13 cellular contexts compared by ENCODE assay signal in the genomic region with DNA sequence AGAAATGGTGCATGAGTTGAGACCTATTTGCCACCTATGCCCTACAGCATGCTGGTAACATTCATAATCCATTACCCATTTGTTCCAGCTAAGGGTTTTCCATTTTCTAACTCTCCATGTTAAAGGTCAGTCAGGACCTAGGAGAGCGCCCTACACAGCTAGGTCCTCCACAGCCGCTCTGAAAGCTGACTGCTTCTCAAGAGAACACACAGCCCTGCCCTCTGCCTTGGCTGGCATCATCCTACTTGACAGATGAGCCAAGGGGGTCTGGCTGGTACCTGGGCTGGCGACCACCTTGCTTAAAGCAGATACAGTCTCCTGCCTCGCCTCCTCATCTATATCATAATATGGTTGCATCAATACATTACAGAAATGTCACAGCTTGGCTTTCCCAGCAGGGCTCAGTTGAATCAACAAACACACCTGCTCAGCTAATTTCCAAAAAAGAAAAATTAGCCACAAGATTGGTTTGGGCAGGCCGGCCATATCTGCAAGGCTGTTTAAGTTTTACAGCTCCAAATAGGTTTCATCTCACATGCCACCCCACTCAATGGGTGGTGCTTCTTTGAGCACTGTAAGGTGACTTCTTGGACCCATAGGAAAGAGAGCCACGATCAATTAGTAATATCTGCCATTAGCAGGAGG. TPM values are rescaled to one million over a fixed set of nuclear protein-coding genes. Genes with fewer than 3 reads are reported as not detected.
DNase-seq lines count a peak whose midpoint lies in the region; ATAC-seq and TF ChIP-seq lines count a peak whose summit lies in the region.
"Had no signal": no experiment of that assay in that cellular context is flagged by ENCODE, and none has a peak within 500 bp of the region (broad histone marks: within the 10 kb centered on the region; RNA-seq: fewer than 3 reads in every experiment).

No MANE protein-coding gene starts in this region.

- H3K36me3 ChIP-seq in right atrium auricular region, result no peaks in the 10 kb centered on the region
- H3K36me3 ChIP-seq: colonic mucosa, WERI-Rb-1 had no signal

- H3K27ac Mint-ChIP-seq in type B pancreatic cell, result no peak overlapping the region
- H3K27ac Mint-ChIP-seq in activated T-helper 2 cell treated with anti-CD3 and anti-CD28 coated beads, Interferon-gamma antibody, Interleukin-2, Interleukin-4, amounts not matched to agents 10 μg/mL and 5 μg/mL and 100 μg/mL, durations not matched to agents 14 hours and 24 hours and 36 hours, result no peak overlapping the region
- H3K27ac Mint-ChIP-seq: B cell had no signal

- H3K27ac ChIP-seq in right atrium auricular region, result no peak overlapping the region
- H3K27ac ChIP-seq: colonic mucosa, WERI-Rb-1 had no signal

- TF ChIP-seq CTCF in right atrium auricular region (IDR thresholded peaks at IDR 0.05) (no peak), type B pancreatic cell (conservative IDR thresholded peaks at IDR 0.05) (no peak)

- H3K27me3 Mint-ChIP-seq in type B pancreatic cell, result peaks cover 39% of the 10 kb centered on the region
- H3K27me3 Mint-ChIP-seq in activated T-helper 2 cell treated with anti-CD3 and anti-CD28 coated beads, Interferon-gamma antibody, Interleukin-2, Interleukin-4, amounts not matched to agents 10 μg/mL and 5 μg/mL and 100 μg/mL, durations not matched to agents 14 hours and 24 hours and 36 hours (ENCODE audit: low read depth), result peaks cover 16% of the 10 kb centered on the region

- ATAC-seq in left cardiac atrium (peak; percentile 32 to 55), Right ventricle myocardium superior (ENCODE audit: poor library complexity) (no peak), SK-N-SH treated with all-trans-retinoic acid at 6 μM for 48 hours (peak; percentile 74; the same call in 2 of the 3 replicates), HG03469 (IDR thresholded peaks at IDR 0.05; ENCODE audit: unreplicated experiment) (no peak)

- no peaks in the 10 kb centered on the region for H3K36me3 Mint-ChIP-seq in type B pancreatic cell
- no peaks in the 10 kb centered on the region for H3K36me3 Mint-ChIP-seq in activated T-helper 2 cell treated with anti-CD3 and anti-CD28 coated beads, Interferon-gamma antibody, Interleukin-2, Interleukin-4, amounts not matched to agents 10 μg/mL and 5 μg/mL and 100 μg/mL, durations not matched to agents 14 hours and 24 hours and 36 hours (ENCODE audit: low read depth)

- DNase-seq in left cardiac atrium, result no peak
- DNase-seq in Right ventricle myocardium superior, result no peak
- peak; percentile 48 for DNase-seq in right atrium auricular region (ENCODE audit: low spot score)
- peak; percentile 60 for DNase-seq in type B pancreatic cell (ENCODE audit: extremely low spot score, unreplicated experiment)
- DNase-seq in NCI-H2196 (lab: John Stamatoyannopoulos, UW; ENCODE audit: unreplicated experiment), result no peak
- DNase-seq in activated T-helper 2 cell treated with anti-CD3 and anti-CD28 coated beads, Interferon-gamma antibody, Interleukin-2, Interleukin-4, amounts not matched to agents 10 μg/mL and 5 μg/mL and 100 μg/mL, durations not matched to agents 14 hours and 24 hours and 36 hours (ENCODE audit: low spot score), result no peak
- DNase-seq: colonic mucosa, NCI-H187, WERI-Rb-1 had no signal

- H3K9me3 Mint-ChIP-seq in type B pancreatic cell, result no peaks in the 10 kb centered on the region
- H3K9me3 Mint-ChIP-seq in activated T-helper 2 cell treated with anti-CD3 and anti-CD28 coated beads, Interferon-gamma antibody, Interleukin-2, Interleukin-4, amounts not matched to agents 10 μg/mL and 5 μg/mL and 100 μg/mL, durations not matched to agents 14 hours and 24 hours and 36 hours, result no peaks in the 10 kb centered on the region

- no peak overlapping the region for H3K4me3 Mint-ChIP-seq in type B pancreatic cell
- H3K4me3 Mint-ChIP-seq in activated T-helper 2 cell treated with anti-CD3 and anti-CD28 coated beads, Interferon-gamma antibody, Interleukin-2, Interleukin-4, amounts not matched to agents 10 μg/mL and 5 μg/mL and 100 μg/mL, durations not matched to agents 14 hours and 24 hours and 36 hours (ENCODE audit: low read depth), result no peak overlapping the region
- H3K4me3 Mint-ChIP-seq: B cell had no signal

- intact Hi-C loops in left cardiac atrium (cut with DNase I), result no loop called here
- intact Hi-C loops in Right ventricle myocardium superior (cut with DNase I), result no loop called here
- intact Hi-C loops in activated T-helper 2 cell treated with anti-CD3 and anti-CD28 coated beads, Interferon-gamma antibody, Interleukin-2, Interleukin-4, amounts not matched to agents 10 μg/mL and 5 μg/mL and 100 μg/mL, durations not matched to agents 14 hours and 24 hours and 36 hours (cut with micrococcal nuclease), result no loop called here

- H3K9me3 ChIP-seq in right atrium auricular region, result no peaks in the 10 kb centered on the region
- H3K9me3 ChIP-seq: colonic mucosa had no signal

- no peaks in the 10 kb centered on the region for H3K4me1 ChIP-seq in right atrium auricular region
- H3K4me1 ChIP-seq: colonic mucosa had no signal

- H3K27me3 ChIP-seq in right atrium auricular region, result no peaks in the 10 kb centered on the region
- H3K27me3 ChIP-seq: colonic mucosa had no signal

- H3K4me1 Mint-ChIP-seq in type B pancreatic cell (ENCODE audit: unreplicated experiment), result no peaks in the 10 kb centered on the region
- no peaks in the 10 kb centered on the region for H3K4me1 Mint-ChIP-seq in activated T-helper 2 cell treated with anti-CD3 and anti-CD28 coated beads, Interferon-gamma antibody, Interleukin-2, Interleukin-4, amounts not matched to agents 10 μg/mL and 5 μg/mL and 100 μg/mL, durations not matched to agents 14 hours and 24 hours and 36 hours (ENCODE audit: low read depth)
- H3K4me1 Mint-ChIP-seq: B cell had no signal

- H3K4me3 ChIP-seq in right atrium auricular region, result no peak overlapping the region
- H3K4me3 ChIP-seq: colonic mucosa, smooth muscle cell had no signal

TF ChIP-seq in SK-N-SH treated with all-trans-retinoic acid at 6 μM for 48 hours, 23 proteins besides CTCF, POLR2A, EP300 and RAD21:
- TF ChIP-seq BACH2 (CRISPR knock-in tag; IDR thresholded peaks at IDR 0.05; ENCODE audit: borderline replicate concordance) (no peak), TCF4 (CRISPR knock-in tag; IDR thresholded peaks at IDR 0.05; ENCODE audit: borderline replicate concordance) (no peak)
- TF ChIP-seq, protein P1, sequence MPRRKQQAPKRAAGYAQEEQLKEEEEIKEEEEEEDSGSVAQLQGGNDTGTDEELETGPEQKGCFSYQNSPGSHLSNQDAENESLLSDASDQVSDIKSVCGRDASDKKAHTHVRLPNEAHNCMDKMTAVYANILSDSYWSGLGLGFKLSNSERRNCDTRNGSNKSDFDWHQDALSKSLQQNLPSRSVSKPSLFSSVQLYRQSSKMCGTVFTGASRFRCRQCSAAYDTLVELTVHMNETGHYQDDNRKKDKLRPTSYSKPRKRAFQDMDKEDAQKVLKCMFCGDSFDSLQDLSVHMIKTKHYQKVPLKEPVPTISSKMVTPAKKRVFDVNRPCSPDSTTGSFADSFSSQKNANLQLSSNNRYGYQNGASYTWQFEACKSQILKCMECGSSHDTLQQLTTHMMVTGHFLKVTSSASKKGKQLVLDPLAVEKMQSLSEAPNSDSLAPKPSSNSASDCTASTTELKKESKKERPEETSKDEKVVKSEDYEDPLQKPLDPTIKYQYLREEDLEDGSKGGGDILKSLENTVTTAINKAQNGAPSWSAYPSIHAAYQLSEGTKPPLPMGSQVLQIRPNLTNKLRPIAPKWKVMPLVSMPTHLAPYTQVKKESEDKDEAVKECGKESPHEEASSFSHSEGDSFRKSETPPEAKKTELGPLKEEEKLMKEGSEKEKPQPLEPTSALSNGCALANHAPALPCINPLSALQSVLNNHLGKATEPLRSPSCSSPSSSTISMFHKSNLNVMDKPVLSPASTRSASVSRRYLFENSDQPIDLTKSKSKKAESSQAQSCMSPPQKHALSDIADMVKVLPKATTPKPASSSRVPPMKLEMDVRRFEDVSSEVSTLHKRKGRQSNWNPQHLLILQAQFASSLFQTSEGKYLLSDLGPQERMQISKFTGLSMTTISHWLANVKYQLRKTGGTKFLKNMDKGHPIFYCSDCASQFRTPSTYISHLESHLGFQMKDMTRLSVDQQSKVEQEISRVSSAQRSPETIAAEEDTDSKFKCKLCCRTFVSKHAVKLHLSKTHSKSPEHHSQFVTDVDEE (CRISPR knock-in tag; IDR thresholded peaks at IDR 0.05), result no peak
- TF ChIP-seq, protein P2, sequence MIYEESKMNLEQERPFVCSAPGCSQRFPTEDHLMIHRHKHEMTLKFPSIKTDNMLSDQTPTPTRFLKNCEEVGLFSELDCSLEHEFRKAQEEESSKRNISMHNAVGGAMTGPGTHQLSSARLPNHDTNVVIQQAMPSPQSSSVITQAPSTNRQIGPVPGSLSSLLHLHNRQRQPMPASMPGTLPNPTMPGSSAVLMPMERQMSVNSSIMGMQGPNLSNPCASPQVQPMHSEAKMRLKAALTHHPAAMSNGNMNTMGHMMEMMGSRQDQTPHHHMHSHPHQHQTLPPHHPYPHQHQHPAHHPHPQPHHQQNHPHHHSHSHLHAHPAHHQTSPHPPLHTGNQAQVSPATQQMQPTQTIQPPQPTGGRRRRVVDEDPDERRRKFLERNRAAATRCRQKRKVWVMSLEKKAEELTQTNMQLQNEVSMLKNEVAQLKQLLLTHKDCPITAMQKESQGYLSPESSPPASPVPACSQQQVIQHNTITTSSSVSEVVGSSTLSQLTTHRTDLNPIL (CRISPR knock-in tag; IDR thresholded peaks at IDR 0.05; ENCODE audit: low read depth), result no peak
- TF ChIP-seq, protein P3, sequence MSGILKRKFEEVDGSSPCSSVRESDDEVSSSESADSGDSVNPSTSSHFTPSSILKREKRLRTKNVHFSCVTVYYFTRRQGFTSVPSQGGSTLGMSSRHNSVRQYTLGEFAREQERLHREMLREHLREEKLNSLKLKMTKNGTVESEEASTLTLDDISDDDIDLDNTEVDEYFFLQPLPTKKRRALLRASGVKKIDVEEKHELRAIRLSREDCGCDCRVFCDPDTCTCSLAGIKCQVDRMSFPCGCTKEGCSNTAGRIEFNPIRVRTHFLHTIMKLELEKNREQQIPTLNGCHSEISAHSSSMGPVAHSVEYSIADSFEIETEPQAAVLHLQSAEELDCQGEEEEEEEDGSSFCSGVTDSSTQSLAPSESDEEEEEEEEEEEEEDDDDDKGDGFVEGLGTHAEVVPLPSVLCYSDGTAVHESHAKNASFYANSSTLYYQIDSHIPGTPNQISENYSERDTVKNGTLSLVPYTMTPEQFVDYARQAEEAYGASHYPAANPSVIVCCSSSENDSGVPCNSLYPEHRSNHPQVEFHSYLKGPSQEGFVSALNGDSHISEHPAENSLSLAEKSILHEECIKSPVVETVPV (CRISPR knock-in tag; IDR thresholded peaks at IDR 0.05), result no peak

RNA-seq across cellular contexts. Expression of gene TLL2, which starts 17.3 kb away (rescaled TPM):
- total RNA-seq in left cardiac atrium (10 to 100 TPM in 1 of 2 donors, 1 to 10 TPM in 1; 1.5 to 11.5 TPM), Right ventricle myocardium superior (8.7 TPM), right atrium auricular region (under 1 TPM; 0.24 to 0.96 TPM), type B pancreatic cell (ENCODE audit: low replicate concordance) (0.55 and 0.85 TPM in 2 replicates)
- total RNA-seq in activated T-helper 2 cell treated with anti-CD3 and anti-CD28 coated beads, Interferon-gamma antibody, Interleukin-2, Interleukin-4, amounts not matched to agents 10 μg/mL and 5 μg/mL and 100 μg/mL, durations not matched to agents 14 hours and 24 hours and 36 hours, result 0.09 TPM in 1 of 2 replicates, not detected in the other

Comparison
In these comparisons a context has a peak if more than half of its experiments do, and no peak if none do; other contexts are left out.
1. ATAC-seq: peak in left cardiac atrium (2 of 2) and SK-N-SH treated with all-trans-retinoic acid at 6 μM for 48 hours (single experiment); none in Right ventricle myocardium superior (single experiment) and HG03469 (single experiment).
2. DNase-seq: peak in right atrium auricular region (single experiment) and type B pancreatic cell (single experiment); none in left cardiac atrium (single experiment), Right ventricle myocardium superior (single experiment), NCI-H2196 (single experiment) and activated T-helper 2 cell treated with anti-CD3 and anti-CD28 coated beads, Interferon-gamma antibody, Interleukin-2, Interleukin-4, amounts not matched to agents 10 μg/mL and 5 μg/mL and 100 μg/mL, durations not matched to agents 14 hours and 24 hours and 36 hours (single experiment).